13 cellular contexts compared by ENCODE assay signal in the genomic region with DNA sequence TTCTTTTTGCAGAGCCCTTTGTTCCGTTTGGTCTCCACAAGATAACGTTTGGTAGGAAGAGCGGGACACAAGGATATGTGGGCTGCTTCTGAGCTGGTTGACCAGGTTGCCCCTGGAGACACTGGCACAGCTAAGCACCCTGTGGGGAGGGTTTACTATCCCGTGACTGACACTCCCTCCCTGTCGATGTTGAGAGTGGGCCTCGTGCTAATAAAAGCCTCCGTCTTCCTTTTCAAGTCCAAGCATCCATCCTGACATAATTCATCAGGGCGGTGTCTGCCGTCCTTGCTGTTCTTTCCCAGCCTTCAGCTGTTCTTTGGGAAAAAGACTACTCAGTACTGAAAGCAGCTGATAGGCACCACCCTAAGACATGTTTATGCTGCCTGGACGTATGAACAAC. TPM values are rescaled to one million over a fixed set of nuclear protein-coding genes. Genes with fewer than 3 reads are reported as not detected.
DNase-seq lines count a peak whose midpoint lies in the region; ATAC-seq and TF ChIP-seq lines count a peak whose summit lies in the region.
"Had no signal": no experiment of that assay in that cellular context is flagged by ENCODE, and none has a peak within 500 bp of the region (broad histone marks: within the 10 kb centered on the region; RNA-seq: fewer than 3 reads in every experiment).

No MANE protein-coding gene starts in this region.

- intact Hi-C loops in MCF 10A (cut with micrococcal nuclease), result no loop called here
- intact Hi-C loops in mammary epithelial cell (cut with micrococcal nuclease), result no loop called here
- intact Hi-C loops in uterus (cut with DNase I; ENCODE audit: low total_unique reads), result loop anchor here (10.0 kb wide), 1 partner anchor 168 kb away; no protein-coding TSS in a partner anchor

- POLR2A ChIA-PET in MCF 10A (lab: Yijun Ruan, JAX), result interaction anchor here (0.5 kb wide), 1 partner anchor 791 kb away, joined by 3 read pairs; no protein-coding TSS in a partner anchor

- DNase-seq in MCF 10A (ENCODE audit: unreplicated experiment), result no peak
- DNase-seq in mammary epithelial cell, result no peak
- DNase-seq in hepatocyte (ENCODE audit: low spot score), result no peak
- DNase-seq in uterus, result peak; percentile 44 to 49
- DNase-seq in activated CD4-positive, CD25-positive, alpha-beta regulatory T cell treated with anti-CD3 and anti-CD28 coated beads, Interleukin-2, amount 50 U/mL, for 72 hours, result no peak
- DNase-seq in occipital lobe (lab: John Stamatoyannopoulos, UW), result no peak
- DNase-seq: activated B cell treated with CpG ODN at 0.5 μM for 24 hours, DMS79 treated with DMSO at 0.1 percent for 48 hours, esophagus squamous epithelium, NCI-H1092 treated with DMSO at 0.1 percent for 48 hours, upper lobe of left lung had no signal

- no peaks in the 10 kb centered on the region for H3K9me2 ChIP-seq in hepatocyte (replicated peaks; ENCODE audit: insufficient read depth)

- no peaks in the 10 kb centered on the region for H3K27me3 ChIP-seq in mammary epithelial cell (ENCODE audit: insufficient read depth, low read length)
- H3K27me3 ChIP-seq in hepatocyte, result no peaks in the 10 kb centered on the region
- no peaks in the 10 kb centered on the region for H3K27me3 ChIP-seq in uterus
- H3K27me3 ChIP-seq: esophagus squamous epithelium, upper lobe of left lung had no signal

- H3K4me1 ChIP-seq in mammary epithelial cell (ENCODE audit: insufficient read depth, low read length) (no peaks in the 10 kb centered on the region), hepatocyte (ENCODE audit: insufficient read depth) (no peaks in the 10 kb centered on the region), uterus (no peaks in the 10 kb centered on the region)

- BruUV-seq in MCF 10A (replicated peaks; lab: Mats Ljungman, UMichigan), result no TSS peak
- no TSS peak for BruUV-seq in mammary epithelial cell (replicated peaks; lab: Mats Ljungman, UMichigan)

- H3K4me3 Mint-ChIP-seq in MCF 10A (ENCODE audit: unreplicated experiment), result no peak overlapping the region
- peak overlapping the region; percentile 89 for H3K4me3 Mint-ChIP-seq in activated naive CD8-positive, alpha-beta T cell
- H3K4me3 Mint-ChIP-seq: activated B cell treated with CpG ODN at 0.5 μM for 24 hours had no signal

- dilution Hi-C loops in mammary epithelial cell (cut with HindIII; ENCODE audit: low sequenced_read_pairs), result no loop called here

- no peaks in the 10 kb centered on the region for H3K9me3 Mint-ChIP-seq in MCF 10A (ENCODE audit: unreplicated experiment)
- no peaks in the 10 kb centered on the region for H3K9me3 Mint-ChIP-seq in activated naive CD8-positive, alpha-beta T cell (ENCODE audit: low read depth)
- H3K9me3 Mint-ChIP-seq: activated B cell treated with CpG ODN at 0.5 μM for 24 hours had no signal

- in situ Hi-C loops in mammary epithelial cell (cut with MboI; ENCODE audit: low sequenced_read_pairs in 2 of 2), result loop anchor here (25.0 kb wide), 2 partner anchors 375 to 825 kb away; no protein-coding TSS in a partner anchor

- H2AFZ ChIP-seq in mammary epithelial cell (ENCODE audit: low read depth, low read length), result no peak overlapping the region
- H2AFZ ChIP-seq in hepatocyte, result no peak overlapping the region

- H3K4me1 Mint-ChIP-seq in MCF 10A (ENCODE audit: insufficient read depth, unreplicated experiment), result no peaks in the 10 kb centered on the region
- H3K4me1 Mint-ChIP-seq in activated naive CD8-positive, alpha-beta T cell (ENCODE audit: low read depth), result peaks cover 55% of the 10 kb centered on the region

- CTCF ChIA-PET in MCF 10A (lab: Yijun Ruan, JAX) (interaction anchor here (0.6 to 1.2 kb wide), 3 partner anchors 11 to 850 kb away, joined by 3 to 5 read pairs (median 3); no protein-coding TSS in a partner anchor), mammary epithelial cell (lab: Charles Lee; ENCODE audit: low non-redundant PET) (no interaction called here)

- H3K9ac ChIP-seq in mammary epithelial cell (ENCODE audit: insufficient read depth, low read length), result no peak overlapping the region

- no peak for TF ChIP-seq POLR2A in uterus (IDR thresholded peaks at IDR 0.05)

- H3K27ac Mint-ChIP-seq in MCF 10A (ENCODE audit: low read depth, unreplicated experiment), result peak overlapping the region; percentile 40
- peak overlapping the region; percentile 98 for H3K27ac Mint-ChIP-seq in activated naive CD8-positive, alpha-beta T cell

- no peaks in the 10 kb centered on the region for H3K9me3 ChIP-seq in mammary epithelial cell (replicated peaks; ENCODE audit: insufficient read depth, low read length)
- no peaks in the 10 kb centered on the region for H3K9me3 ChIP-seq in hepatocyte (ENCODE audit: low read depth)
- H3K9me3 ChIP-seq in uterus, result no peaks in the 10 kb centered on the region
- H3K9me3 ChIP-seq: esophagus squamous epithelium, upper lobe of left lung had no signal

- no peak overlapping the region for H3K4me2 ChIP-seq in mammary epithelial cell (ENCODE audit: insufficient read depth, low read depth, low read length)
- H3K4me2 ChIP-seq in hepatocyte, result no peak overlapping the region

- H3K27ac ChIP-seq in mammary epithelial cell (ENCODE audit: insufficient read depth, low read depth, low read length), result no peak overlapping the region
- peak overlapping the region; percentile 58 for H3K27ac ChIP-seq in hepatocyte
- peak overlapping the region; percentile 51 to 52 for H3K27ac ChIP-seq in uterus

- H3K4me3 ChIP-seq in mammary epithelial cell (replicated peaks in 1 of 3; ENCODE audit: insufficient read depth in 1 of 3, low read depth in 2 of 3, low read length in 3 of 3) (no peak overlapping the region), hepatocyte (no peak overlapping the region), uterus (no peak overlapping the region)
- H3K4me3 ChIP-seq: esophagus squamous epithelium, upper lobe of left lung had no signal

- H3K79me2 ChIP-seq in mammary epithelial cell (ENCODE audit: insufficient read depth, low read length), result peaks cover 56% of the 10 kb centered on the region
- H3K79me2 ChIP-seq in hepatocyte, result peaks cover 55% of the 10 kb centered on the region

- no peak for ATAC-seq in GM21360 (IDR thresholded peaks at IDR 0.05; ENCODE audit: unreplicated experiment)

- WGBS in mammary epithelial cell (ENCODE audit: low coverage, missing lambda C conversion rate), result 71% methylated on average over 10 of the region's 10 CpGs
- WGBS in hepatocyte (ENCODE audit: low lambda C conversion rate, missing lambda C conversion rate), result 81% methylated on average over 10 of the region's 10 CpGs

- H3K36me3 ChIP-seq in mammary epithelial cell (ENCODE audit: insufficient read depth, low read length) (peaks cover 17% of the 10 kb centered on the region), hepatocyte (replicated peaks; ENCODE audit: insufficient read depth, low read depth) (no peaks in the 10 kb centered on the region), uterus (no peaks in the 10 kb centered on the region)

- TF ChIP-seq CTCF in MCF 10A (IDR thresholded peaks at IDR 0.05; ENCODE audit: unreplicated experiment) (no peak), mammary epithelial cell (conservative IDR thresholded peaks at IDR 0.05 in 1 of 2, IDR thresholded peaks at IDR 0.05 in 1 of 2; ENCODE audit: extremely low read depth in 1 of 2, insufficient read depth in 1 of 2, low read depth in 1 of 2, low read length in 2 of 2) (no peak), hepatocyte (IDR thresholded peaks at IDR 0.05; ENCODE audit: poor library complexity) (no peak), uterus (IDR thresholded peaks at IDR 0.05) (no peak)

- no peaks in the 10 kb centered on the region for H4K20me1 ChIP-seq in mammary epithelial cell (ENCODE audit: insufficient read depth, low read length)
- H4K20me1 ChIP-seq in hepatocyte (ENCODE audit: insufficient read depth, poor library complexity, severe bottlenecking), result peaks cover 39% of the 10 kb centered on the region

- H3K36me3 Mint-ChIP-seq in MCF 10A (ENCODE audit: insufficient read depth, unreplicated experiment), result peaks cover 74% of the 10 kb centered on the region
- peaks cover 8% of the 10 kb centered on the region for H3K36me3 Mint-ChIP-seq in activated naive CD8-positive, alpha-beta T cell

- no peaks in the 10 kb centered on the region for H3K27me3 Mint-ChIP-seq in MCF 10A (ENCODE audit: insufficient read depth, unreplicated experiment)
- no peaks in the 10 kb centered on the region for H3K27me3 Mint-ChIP-seq in activated naive CD8-positive, alpha-beta T cell
- H3K27me3 Mint-ChIP-seq: activated B cell treated with CpG ODN at 0.5 μM for 24 hours had no signal

RNA-seq across cellular contexts. Expression of a gene that starts 49.6 kb away (rescaled TPM):
- not detected in 2 replicates for total RNA-seq in MCF 10A (2022)
- total RNA-seq in mammary epithelial cell, result not detected
- not detected for polyA plus RNA-seq in mammary epithelial cell
- not detected for polyA minus RNA-seq in mammary epithelial cell
- total RNA-seq in hepatocyte, result 20.4 and 21.2 TPM in 2 replicates
- polyA plus RNA-seq in hepatocyte, result 8.0 and 12.1 TPM in 2 replicates
- under 1 TPM in 1 of 4 donors, not detected in 3; 0.62 TPM for total RNA-seq in uterus
- 0.62 TPM for total RNA-seq in occipital lobe
- total RNA-seq: activated B cell treated with CpG ODN at 0.5 μM for 24 hours, esophagus squamous epithelium had no signal

Comparison
In these comparisons a context has a peak if more than half of its experiments do, and no peak if none do; other contexts are left out.
1. DNase-seq: peak in uterus (2 of 2); none in MCF 10A (single experiment), mammary epithelial cell (single experiment), hepatocyte (single experiment), activated CD4-positive, CD25-positive, alpha-beta regulatory T cell treated with anti-CD3 and anti-CD28 coated beads, Interleukin-2, amount 50 U/mL, for 72 hours (single experiment) and occipital lobe (single experiment).
2. RNA of a gene that starts 49.6 kb away (total RNA-seq): 20.4 to 21.2 TPM in hepatocyte; 0.62 TPM in occipital lobe (single experiment), 0.62 TPM in uterus, not detected in mammary epithelial cell and not detected in MCF 10A; every median in the first group is over 10 times any median in the second.